Comparison of ENCODE assay signal across 2 cellular contexts in genomic region chr12:78866518-78866917, GRCh38.
TF ChIP-seq lines count a peak whose summit lies in the region.

No MANE protein-coding gene starts in this region.

TF ChIP-seq in HCT116, 20 proteins besides CTCF, POLR2A, EP300 and RAD21:
- no peak for TF ChIP-seq REST (IDR thresholded peaks at IDR 0.05; ENCODE audit: low read depth)
- TF ChIP-seq SIN3A (IDR thresholded peaks at IDR 0.05; ENCODE audit: low read depth): no peak
- no peak for TF ChIP-seq CBX3 (IDR thresholded peaks at IDR 0.05; ENCODE audit: low read depth)
- no peak for TF ChIP-seq JUND (IDR thresholded peaks at IDR 0.05)
- TF ChIP-seq TCF7L2 (IDR thresholded peaks at IDR 0.05; ENCODE audit: borderline replicate concordance, extremely low read depth, insufficient read depth, insufficient read length): no peak
- no peak for TF ChIP-seq ZFX (IDR thresholded peaks at IDR 0.05)
- TF ChIP-seq EGR1 (IDR thresholded peaks at IDR 0.05; ENCODE audit: low read depth): no peak
- TF ChIP-seq ZNF274 (IDR thresholded peaks at IDR 0.05; ENCODE audit: low read depth, low read length): no peak
- TF ChIP-seq EZH2phosphoT487 (IDR thresholded peaks at IDR 0.05; ENCODE audit: borderline replicate concordance): no peak
- no peak for TF ChIP-seq YY1 (IDR thresholded peaks at IDR 0.05; ENCODE audit: extremely low read depth, insufficient replicate concordance, low read depth, low read length)
- TF ChIP-seq EZH2 (IDR thresholded peaks at IDR 0.05): no peak
- no peak for TF ChIP-seq CEBPB (IDR thresholded peaks at IDR 0.05; ENCODE audit: low read depth)
- no peak for TF ChIP-seq ATF3 (IDR thresholded peaks at IDR 0.05)
- no peak for TF ChIP-seq POLR2AphosphoS5 (IDR thresholded peaks at IDR 0.05; ENCODE audit: low read depth, low read length)

TF ChIP-seq in WTC11, 78 proteins besides CTCF, POLR2A, EP300 and RAD21 (continued from another document):
- no peak for TF ChIP-seq CDX4 (CRISPR knock-in tag; IDR thresholded peaks at IDR 0.05; ENCODE audit: borderline replicate concordance)
- no peak for TF ChIP-seq NR1H2 (CRISPR knock-in tag; IDR thresholded peaks at IDR 0.05)
- TF ChIP-seq NFATC4 (CRISPR knock-in tag; IDR thresholded peaks at IDR 0.05): no peak
- no peak for TF ChIP-seq ZNF317 (CRISPR knock-in tag; IDR thresholded peaks at IDR 0.05; ENCODE audit: borderline replicate concordance, low read depth)
- no peak for TF ChIP-seq FOXP4 (CRISPR knock-in tag; IDR thresholded peaks at IDR 0.05)
- TF ChIP-seq NR2C2 (CRISPR knock-in tag; IDR thresholded peaks at IDR 0.05): no peak
- TF ChIP-seq CBFB (CRISPR knock-in tag; IDR thresholded peaks at IDR 0.05; ENCODE audit: low read depth): no peak
